9 cellular contexts compared by ENCODE assay signal in the genomic region with DNA sequence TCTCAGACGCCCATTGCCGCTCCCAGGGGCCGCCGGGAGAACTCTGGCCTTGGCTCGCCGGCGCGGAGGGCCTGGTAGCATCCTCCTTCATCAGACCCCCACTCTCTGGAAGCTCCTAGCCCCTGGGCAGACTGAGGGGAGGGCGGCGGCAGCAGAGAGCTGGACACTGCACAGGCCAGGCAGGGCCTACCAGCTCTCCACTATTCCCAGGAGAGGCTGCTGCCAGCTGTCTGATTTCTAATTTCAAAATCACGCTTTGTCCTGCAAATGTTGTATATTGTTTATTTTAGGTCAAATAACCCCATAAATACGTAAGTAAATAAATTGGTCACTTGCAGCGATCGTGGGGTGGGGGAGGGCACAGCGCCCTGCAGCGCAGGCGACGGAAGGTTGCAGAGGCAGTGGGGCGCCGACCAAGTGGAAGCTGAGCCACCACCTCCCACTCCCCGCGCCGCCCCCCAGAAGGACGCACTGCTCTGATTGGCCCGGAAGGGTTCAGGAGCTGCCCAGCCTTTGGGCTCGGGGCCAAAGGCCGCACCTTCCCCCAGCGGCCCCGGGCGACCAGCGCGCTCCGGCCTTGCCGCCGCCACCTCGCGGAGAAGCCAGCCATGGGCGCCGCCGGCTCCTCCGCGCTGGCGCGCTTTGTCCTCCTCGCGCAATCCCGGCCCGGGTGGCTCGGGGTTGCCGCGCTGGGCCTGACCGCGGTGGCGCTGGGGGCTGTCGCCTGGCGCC. TPM values are rescaled to one million over a fixed set of nuclear protein-coding genes. Genes with fewer than 3 reads are reported as not detected.
A peak's percentile ranks its signal among the peaks of the same experiment; 100 is the strongest.
DNase-seq lines count a peak whose midpoint lies in the region; ATAC-seq and TF ChIP-seq lines count a peak whose summit lies in the region.
"Had no signal": no experiment of that assay in that cellular context is flagged by ENCODE, and none has a peak within 500 bp of the region (broad histone marks: within the 10 kb centered on the region; RNA-seq: fewer than 3 reads in every experiment).

A gene (plus strand): TSS at position 577 of the 732 bp plus-strand sequence. CDS start 32 bp downstream, at position 609.

- peaks cover 9% of the 10 kb centered on the region for H3K27me3 Mint-ChIP-seq in IgD-negative memory B cell
- no peaks in the 10 kb centered on the region for H3K27me3 Mint-ChIP-seq in mesothelial cell of epicardium (ENCODE audit: low read depth)

- H3K4me3 ChIP-seq in transverse colon = peak within 1 kb of the TSS; percentile 56 to 70 (median 62)
- no peak within 1 kb of the TSS for H3K4me3 ChIP-seq in OCI-LY7 (ENCODE audit: low read depth, low read length, poor library complexity, severe bottlenecking)

- TF ChIP-seq POLR2A in erythroblast (IDR thresholded peaks at IDR 0.05; ENCODE audit: low read length) (no peak), transverse colon (IDR thresholded peaks at IDR 0.05) (no peak)

- H3K27ac Mint-ChIP-seq in IgD-negative memory B cell (peak within 1 kb of the TSS in 1 of 3 donors; percentile 32), mesothelial cell of epicardium (peak within 1 kb of the TSS; percentile 87)

- H3K27ac ChIP-seq in transverse colon (peak within 1 kb of the TSS; percentile 87 to 93 (median 90)), OCI-LY7 (ENCODE audit: low read depth, low read length, poor library complexity, severe bottlenecking) (no peak within 1 kb of the TSS)

- H3K9me3 ChIP-seq in transverse colon (no peaks in the 10 kb centered on the region), OCI-LY7 (ENCODE audit: low read length) (no peaks in the 10 kb centered on the region)

- H3K36me3 Mint-ChIP-seq in IgD-negative memory B cell (no peaks in the 10 kb centered on the region), mesothelial cell of epicardium (no peaks in the 10 kb centered on the region)

- in situ Hi-C loops in transverse colon (cut with MboI; ENCODE audit: low pct_ligation_motif_present in 1 of 4, low pct_unique_long_range_greater_than_20kb in 1 of 4, low sequenced_read_pairs in 3 of 4) = loop anchor here in 3 of 4 donors (25.0 kb wide), 2 partner anchors 99 to 499 kb away; a partner anchor contains a TSS

- TF ChIP-seq CTCF in mesothelial cell of epicardium (IDR thresholded peaks at IDR 0.05; ENCODE audit: unreplicated experiment) (no peak), transverse colon (IDR thresholded peaks at IDR 0.05) (peak in 3 of 5 experiments; percentile 12 to 27 (median 19)), OCI-LY7 (conservative IDR thresholded peaks at IDR 0.05; ENCODE audit: low read length) (no peak)

- 5% methylated on average over 41 of the region's 56 CpGs; no CpG with 5 or more reads in 1 of the 2 donors for WGBS in transverse colon (ENCODE audit: low coverage in 1 of 2), 2 donors

- H3K79me2 ChIP-seq in OCI-LY7 (ENCODE audit: insufficient read depth, low read depth, low read length) = no peaks in the 10 kb centered on the region

- H3K4me1 ChIP-seq in transverse colon (peaks cover 12 to 50% (median 33%) of the 10 kb centered on the region in 4 donors), OCI-LY7 (ENCODE audit: insufficient read depth, low read length, poor library complexity, severe bottlenecking) (no peaks in the 10 kb centered on the region)

- no peak for TF ChIP-seq EP300 in transverse colon (IDR thresholded peaks at IDR 0.05; ENCODE audit: low read depth)

- no peaks in the 10 kb centered on the region for H3K9me2 ChIP-seq in OCI-LY7 (ENCODE audit: insufficient read depth, low read length)

- no TSS peak for BruUV-seq in OCI-LY7 (replicated peaks; lab: Mats Ljungman, UMichigan)

- H3K27me3 ChIP-seq in transverse colon = no peaks in the 10 kb centered on the region

- H3K4me3 Mint-ChIP-seq in IgD-negative memory B cell (peak within 1 kb of the TSS; percentile 43 to 77 (median 68)), mesothelial cell of epicardium (peak within 1 kb of the TSS; percentile 76)

- CTCF ChIA-PET in OCI-LY7 (lab: Charles Lee; ENCODE audit: unreplicated experiment) = interaction anchor here (0.5 kb wide), 1 partner anchor 1599 kb away, joined by 3 read pairs; no protein-coding TSS in a partner anchor

- H2AFZ ChIP-seq in OCI-LY7 (ENCODE audit: low read length) = no peak within 1 kb of the TSS

- ATAC-seq in GM21390 (IDR thresholded peaks at IDR 0.05; ENCODE audit: unreplicated experiment) = peak; percentile 81

- POLR2A ChIA-PET in OCI-LY7 (lab: Charles Lee) = no interaction called here

- H3K36me3 ChIP-seq in transverse colon (no peaks in the 10 kb centered on the region), OCI-LY7 (ENCODE audit: insufficient read depth, low read length) (no peaks in the 10 kb centered on the region)

- H3K4me2 ChIP-seq in OCI-LY7 (ENCODE audit: low read length) = no peak within 1 kb of the TSS

- H3K9me3 Mint-ChIP-seq in IgD-negative memory B cell = peaks cover 0 to 5% (median 0%) of the 10 kb centered on the region in 3 donors
- H3K9me3 Mint-ChIP-seq in mesothelial cell of epicardium = no peaks in the 10 kb centered on the region

- intact Hi-C loops in transverse colon (cut with DNase I; ENCODE audit: low total_unique reads) = no loop called here
- intact Hi-C loops in OCI-LY7 (cut with micrococcal nuclease; ENCODE audit: unreplicated experiment) = no loop called here

- peaks cover 0 to 5% (median 0%) of the 10 kb centered on the region in 3 donors for H3K4me1 Mint-ChIP-seq in IgD-negative memory B cell
- peaks cover 16% of the 10 kb centered on the region for H3K4me1 Mint-ChIP-seq in mesothelial cell of epicardium

- peak; percentile 24 for DNase-seq in DMS114 treated with DMSO at 0.1 percent for 48 hours (lab: John Stamatoyannopoulos, UW; ENCODE audit: unreplicated experiment)
- peak; percentile 32 for DNase-seq in RPMI7951 (ENCODE audit: low read depth)
- DNase-seq in erythroblast (lab: John Stamatoyannopoulos, UW) = peak; percentile 67 to 72
- peak in 1 of 2 experiments; percentile 66 for DNase-seq in mesothelial cell of epicardium (ENCODE audit: low spot score in 2 of 2, unreplicated experiment in 2 of 2)
- DNase-seq in transverse colon = peak; percentile 86
- no peak for DNase-seq in OCI-LY7 (ENCODE audit: low spot score)

- H4K20me1 ChIP-seq in OCI-LY7 (ENCODE audit: insufficient read depth, low read length) = no peaks in the 10 kb centered on the region

RNA-seq across cellular contexts. Expression of the gene that starts here (rescaled TPM):
- polyA plus RNA-seq in IgD-negative memory B cell = 1.6 TPM
- total RNA-seq in RPMI7951 (2014; rRNA removed; shearing (Covaris generic)) = 0.29 TPM in 1 of 2 replicates, not detected in the other
- total RNA-seq in mesothelial cell of epicardium = 10.8 to 12.1 TPM (median 11.9 TPM) in 3 replicates
- total RNA-seq in transverse colon = 10 to 100 TPM in 3 of 4 donors, 1 to 10 TPM in 1; 10.0 to 28.8 (median 16.6) TPM
- total RNA-seq in OCI-LY7 (2014; rRNA removed; shearing (Covaris generic)) = not detected in 2 replicates
- not detected in 2 replicates for total RNA-seq in OCI-LY7 (2022)
- total RNA-seq: T-helper 1 cell treated with Interleukin-12 subunit alpha and Interleukin-12 subunit beta and Interleukin-4 antibody, amounts not matched to agents 30 ng/mL and 1 ng/mL, for 36 hours had no signal

Comparison
In these comparisons a context has a peak if more than half of its experiments do, and no peak if none do; other contexts are left out.
1. Peak in DNase-seq in RPMI7951; RNA of the gene not detected or under 1 TPM.
2. CTCF ChIP-seq: peak in transverse colon (3 of 5); none in mesothelial cell of epicardium (single experiment) and OCI-LY7 (single experiment).